ENCODE assay signal across 21 cellular contexts in the genomic region with DNA sequence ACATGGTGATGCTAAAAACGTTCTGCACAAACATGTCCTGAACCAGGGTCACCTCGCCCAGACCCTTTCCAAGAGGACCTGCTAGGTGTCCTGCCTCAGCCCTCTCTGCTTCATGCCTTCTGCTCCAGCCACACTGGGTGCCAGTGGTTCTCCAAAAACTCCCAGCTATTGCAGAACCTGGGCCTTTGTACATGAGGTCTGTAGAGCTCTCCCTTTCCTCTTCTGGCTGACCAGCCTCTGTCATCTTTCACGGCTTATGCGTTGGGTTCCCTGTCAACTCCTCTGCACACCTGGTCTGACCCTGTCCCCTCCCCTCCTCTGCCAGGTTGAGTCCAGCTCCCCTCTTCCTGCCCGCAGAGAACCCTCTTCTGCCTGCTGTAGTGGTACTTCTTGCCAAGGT.
"Had no signal": no experiment of that assay in that cellular context is flagged by ENCODE, and none has a peak within 500 bp of the region (broad histone marks: within the 10 kb centered on the region; RNA-seq: fewer than 3 reads in every experiment).

No MANE protein-coding gene starts in this region.

- DNase-seq: Karpas-422, KG1, MG63, NCI-H1092 treated with DMSO at 0.1 percent for 48 hours, NCI-H1436, NCI-H187, NCI-H2029, NCI-H2081 treated with DMSO at 0.1 percent for 48 hours, NCI-H2171, NCI-H226, NCI-H446, NCI-H510A, NCI-H524 treated with DMSO at 0.1 percent for 48 hours, NCI-H69, NCI-H774, Right ventricle myocardium superior, RPMI8226, SIG-M5 had no signal

- H3K27me3 ChIP-seq: MG63, SJSA1 had no signal

- H3K4me1 ChIP-seq: SJSA1 had no signal

- H3K9me3 ChIP-seq: MG63, SJSA1 had no signal

- H3K4me3 ChIP-seq: MG63, SJSA1, SK-N-MC had no signal

- H3K36me3 ChIP-seq: MG63, SJSA1 had no signal

- H3K27ac ChIP-seq: HL-60, SJSA1, SK-N-MC had no signal
